17 cellular contexts compared by ENCODE assay signal in genomic region chr2:118969734-118970395, GRCh38. TPM values are rescaled to one million over a fixed set of nuclear protein-coding genes. Genes with fewer than 3 reads are reported as not detected.
DNase-seq lines count a peak whose midpoint lies in the region; ATAC-seq and TF ChIP-seq lines count a peak whose summit lies in the region.
"Had no signal": no experiment of that assay in that cellular context is flagged by ENCODE, and none has a peak within 500 bp of the region (broad histone marks: within the 10 kb centered on the region; RNA-seq: fewer than 3 reads in every experiment).

No MANE protein-coding gene starts in this region.

- H3K4me1 Mint-ChIP-seq in glutamatergic neuron (ENCODE audit: low read depth, unreplicated experiment), result no peaks in the 10 kb centered on the region
- no peaks in the 10 kb centered on the region for H3K4me1 Mint-ChIP-seq in activated naive CD8-positive, alpha-beta T cell treated with anti-CD3 and anti-CD28 coated beads for 36 hours

- peak overlapping the region in 7 of 11 experiments; percentile 45 to 95 (median 74); a peak in 14 of 22 replicates for H3K4me2 ChIP-seq in BLaER1 treated with 17β-estradiol and CSF1 and Interleukin-3, amounts not matched to agents 10 nM and 100 nM
- H3K4me2 ChIP-seq in PC-9, result peak overlapping the region; percentile 64
- H3K4me2 ChIP-seq in trophoblast cell (ENCODE audit: low read length), result no peak overlapping the region

- H3K79me2 ChIP-seq in PC-9 (ENCODE audit: low read depth) (no peaks in the 10 kb centered on the region), trophoblast cell (ENCODE audit: control insufficient read depth, insufficient read depth, low read length, poor library complexity) (no peaks in the 10 kb centered on the region)

- BruUV-seq in PC-9 (replicated peaks; lab: Mats Ljungman, UMichigan), result no TSS peak

- H4K20me1 ChIP-seq in BLaER1 treated with 17β-estradiol and CSF1 and Interleukin-3, amounts not matched to agents 10 nM and 100 nM, result peaks cover 0 to 38% (median 0%) of the 10 kb centered on the region in 11 experiments; a peak in 3 of 22 replicates
- no peaks in the 10 kb centered on the region for H4K20me1 ChIP-seq in PC-9 (ENCODE audit: insufficient read depth)

- no peak overlapping the region for H3K27ac Mint-ChIP-seq in glutamatergic neuron (ENCODE audit: unreplicated experiment)
- H3K27ac Mint-ChIP-seq in activated naive CD8-positive, alpha-beta T cell treated with anti-CD3 and anti-CD28 coated beads for 36 hours, result no peak overlapping the region

- CTCF ChIA-PET in PC-9 (lab: Charles Lee), result no interaction called here

- H2AFZ ChIP-seq in PC-9, result no peak overlapping the region
- no peak overlapping the region for H2AFZ ChIP-seq in trophoblast cell (ENCODE audit: insufficient read depth, low read length, poor library complexity)

- intact Hi-C loops in PC-9 (cut with micrococcal nuclease; ENCODE audit: unreplicated experiment), result no loop called here

- no peaks in the 10 kb centered on the region for H3K36me3 Mint-ChIP-seq in glutamatergic neuron (ENCODE audit: unreplicated experiment)
- no peaks in the 10 kb centered on the region for H3K36me3 Mint-ChIP-seq in activated naive CD8-positive, alpha-beta T cell treated with anti-CD3 and anti-CD28 coated beads for 36 hours

- no peak overlapping the region for H3K18ac ChIP-seq in trophoblast cell (ENCODE audit: low read length)

- POLR2A ChIA-PET in PC-9 (lab: Charles Lee; ENCODE audit: unreplicated experiment), result no interaction called here

- no peak for TF ChIP-seq CTCF in PC-9 (conservative IDR thresholded peaks at IDR 0.05)
- no peak for TF ChIP-seq CTCF in foreskin keratinocyte (conservative IDR thresholded peaks at IDR 0.05)
- no peak for TF ChIP-seq CTCF in glutamatergic neuron (IDR thresholded peaks at IDR 0.05; ENCODE audit: partially characterized antibody, unreplicated experiment)

- H3K14ac ChIP-seq in trophoblast cell (ENCODE audit: low read length), result no peak overlapping the region

- H4K12ac ChIP-seq in trophoblast cell (ENCODE audit: low read depth, low read length), result no peak overlapping the region

- H4K8ac ChIP-seq in trophoblast cell (ENCODE audit: low read depth, low read length), result no peak overlapping the region

- WGBS in trophoblast cell (ENCODE audit: extremely low coverage, insufficient coverage, insufficient read length), result no CpG with 5 or more reads among the region's 16 CpGs

- peak overlapping the region in 5 of 11 experiments; percentile 57 to 74 (median 69); a peak in 9 of 22 replicates for H3K27ac ChIP-seq in BLaER1 treated with 17β-estradiol and CSF1 and Interleukin-3, amounts not matched to agents 10 nM and 100 nM
- H3K27ac ChIP-seq in PC-9, result peak overlapping the region; percentile 84
- peak overlapping the region; percentile 74 for H3K27ac ChIP-seq in foreskin keratinocyte
- no peak overlapping the region for H3K27ac ChIP-seq in trophoblast cell (ENCODE audit: low read depth, low read length)

- no peak overlapping the region for H3K4ac ChIP-seq in trophoblast cell (ENCODE audit: low read depth, low read length)

- no peak for ATAC-seq in foreskin keratinocyte
- ATAC-seq in stimulated activated naive CD8-positive, alpha-beta T cell treated with anti-CD3 and anti-CD28 coated beads, Interleukin-15, Interleukin-2, amounts not matched to agents 100 U/mL and 50 U/mL, for 24 hours, result no peak
- ATAC-seq: Panc1 had no signal

- H2AK5ac ChIP-seq in trophoblast cell (ENCODE audit: low read length), result no peak overlapping the region

- H3K4me1 ChIP-seq in BLaER1 treated with 17β-estradiol and CSF1 and Interleukin-3, amounts not matched to agents 10 nM and 100 nM, result peaks cover 17 to 100% (median 34%) of the 10 kb centered on the region in 10 experiments; a peak in 19 of 20 replicates
- H3K4me1 ChIP-seq in PC-9 (replicated peaks; ENCODE audit: insufficient read depth) (peaks cover 55% of the 10 kb centered on the region), foreskin keratinocyte (peaks cover 41% of the 10 kb centered on the region), trophoblast cell (ENCODE audit: control insufficient read depth in 1 of 2, insufficient read depth in 2 of 2, low read length in 2 of 2) (peaks cover 10% of the 10 kb centered on the region in 2 experiments)
- H3K4me1 ChIP-seq: BE2C had no signal

- H3K27me3 Mint-ChIP-seq in glutamatergic neuron (ENCODE audit: unreplicated experiment), result no peaks in the 10 kb centered on the region
- H3K27me3 Mint-ChIP-seq in activated naive CD8-positive, alpha-beta T cell treated with anti-CD3 and anti-CD28 coated beads for 36 hours, result peaks cover 24% of the 10 kb centered on the region

- H3K23ac ChIP-seq in trophoblast cell (ENCODE audit: low read length), result no peak overlapping the region

- no peak overlapping the region for H4K91ac ChIP-seq in trophoblast cell (ENCODE audit: low read depth, low read length)

- H2BK12ac ChIP-seq in trophoblast cell (ENCODE audit: low read length), result no peak overlapping the region

- DNase-seq in PC-9 (peak in 1 of 2 experiments; percentile 63), foreskin keratinocyte (peak in 1 of 2 donors; percentile 49), trophoblast cell (peak; percentile 76 to 87), glutamatergic neuron (no peak)
- DNase-seq in stimulated activated naive CD8-positive, alpha-beta T cell treated with anti-CD3 and anti-CD28 coated beads, Interleukin-15, Interleukin-2, amounts not matched to agents 100 U/mL and 50 U/mL, for 24 hours, result no peak
- DNase-seq in activated naive CD8-positive, alpha-beta T cell treated with anti-CD3 and anti-CD28 coated beads for 36 hours, result no peak
- DNase-seq: BE2C, DMS 273 treated with DMSO at 0.1 percent for 48 hours, Karpas-422, NCI-H187 treated with DMSO at 0.1 percent for 48 hours, NCI-H446 treated with DMSO at 0.1 percent for 48 hours, NCI-H748 treated with DMSO at 0.1 percent for 48 hours, SHP77 had no signal

- H3K36me3 ChIP-seq in BLaER1 treated with 17β-estradiol and CSF1 and Interleukin-3, amounts not matched to agents 10 nM and 100 nM, result peaks cover 0 to 94% (median 0%) of the 10 kb centered on the region in 11 experiments; a peak in 5 of 22 replicates
- H3K36me3 ChIP-seq in PC-9 (ENCODE audit: low read depth) (no peaks in the 10 kb centered on the region), trophoblast cell (ENCODE audit: control insufficient read depth in 1 of 2, insufficient read depth in 2 of 2, low read length in 2 of 2) (no peaks in the 10 kb centered on the region)
- H3K36me3 ChIP-seq: BE2C had no signal

- no peaks in the 10 kb centered on the region for H3K79me1 ChIP-seq in trophoblast cell (ENCODE audit: low read length)

- no peaks in the 10 kb centered on the region for H3K9me2 ChIP-seq in PC-9 (ENCODE audit: insufficient read depth)

- H3F3A ChIP-seq in PC-9 (ENCODE audit: insufficient read depth, low read depth), result peaks cover 12% of the 10 kb centered on the region; the same call in 1 of the 2 replicates

- H3K27me3 ChIP-seq in BLaER1 treated with 17β-estradiol and CSF1 and Interleukin-3, amounts not matched to agents 10 nM and 100 nM, result no peaks in the 10 kb centered on the region
- no peaks in the 10 kb centered on the region for H3K27me3 ChIP-seq in PC-9 (ENCODE audit: insufficient read depth, low read depth)
- H3K27me3 ChIP-seq in foreskin keratinocyte, result no peaks in the 10 kb centered on the region
- H3K27me3 ChIP-seq in trophoblast cell (ENCODE audit: insufficient read depth, low read length), result no peaks in the 10 kb centered on the region
- H3K27me3 ChIP-seq: BE2C had no signal

- H3K4me3 Mint-ChIP-seq in glutamatergic neuron (ENCODE audit: unreplicated experiment), result no peak overlapping the region
- H3K4me3 Mint-ChIP-seq in activated naive CD8-positive, alpha-beta T cell treated with anti-CD3 and anti-CD28 coated beads for 36 hours, result no peak overlapping the region

- H3K9me3 ChIP-seq in BLaER1 treated with 17β-estradiol and CSF1 and Interleukin-3, amounts not matched to agents 10 nM and 100 nM (replicated peaks in 1 of 11), result no peaks in the 10 kb centered on the region
- no peaks in the 10 kb centered on the region for H3K9me3 ChIP-seq in PC-9 (ENCODE audit: insufficient read depth, low read depth)
- peaks cover 4% of the 10 kb centered on the region for H3K9me3 ChIP-seq in trophoblast cell (ENCODE audit: insufficient read depth, low read depth, low read length)
- H3K9me3 ChIP-seq: BE2C had no signal

- no peak overlapping the region for H2BK5ac ChIP-seq in trophoblast cell (ENCODE audit: low read depth, low read length, poor library complexity)

- no peaks in the 10 kb centered on the region for H3K9me3 Mint-ChIP-seq in glutamatergic neuron (ENCODE audit: unreplicated experiment)
- no peaks in the 10 kb centered on the region for H3K9me3 Mint-ChIP-seq in activated naive CD8-positive, alpha-beta T cell treated with anti-CD3 and anti-CD28 coated beads for 36 hours

- no peak overlapping the region for H2BK120ac ChIP-seq in trophoblast cell (ENCODE audit: insufficient read depth, low read length, poor library complexity)

- peak overlapping the region in 1 of 10 experiments; percentile 6; a peak in 1 of 20 replicates for H3K4me3 ChIP-seq in BLaER1 treated with 17β-estradiol and CSF1 and Interleukin-3, amounts not matched to agents 10 nM and 100 nM
- H3K4me3 ChIP-seq in PC-9 (no peak overlapping the region), trophoblast cell (ENCODE audit: low read depth, low read length) (no peak overlapping the region)

- peak overlapping the region in 2 of 11 experiments; percentile 12 to 63; a peak in 2 of 22 replicates for H3K9ac ChIP-seq in BLaER1 treated with 17β-estradiol and CSF1 and Interleukin-3, amounts not matched to agents 10 nM and 100 nM
- H3K9ac ChIP-seq in trophoblast cell (ENCODE audit: low read length), result no peak overlapping the region

RNA-seq across cellular contexts. Expression of gene MARCO, which starts 27.9 kb away (rescaled TPM):
- not detected in 2 replicates for total RNA-seq in PC-9 (2021)
- 0.11 and 0.14 TPM in 2 replicates for total RNA-seq in foreskin keratinocyte
- polyA plus RNA-seq in foreskin keratinocyte, result 0.11 and 0.22 TPM in 2 replicates
- polyA plus RNA-seq in trophoblast cell (2013), result 0.07 and 0.08 TPM in 2 replicates
- total RNA-seq in glutamatergic neuron (ENCODE audit: unreplicated experiment), result not detected
- total RNA-seq in activated naive CD8-positive, alpha-beta T cell treated with anti-CD3 and anti-CD28 coated beads for 36 hours, result not detected
- total RNA-seq: A673, H4 had no signal

Comparison
In these comparisons a context has a peak if more than half of its experiments do, and no peak if none do; other contexts are left out.
1. DNase-seq: peak in trophoblast cell (2 of 2); none in stimulated activated naive CD8-positive, alpha-beta T cell treated with anti-CD3 and anti-CD28 coated beads, Interleukin-15, Interleukin-2, amounts not matched to agents 100 U/mL and 50 U/mL, for 24 hours (single experiment), glutamatergic neuron (single experiment) and activated naive CD8-positive, alpha-beta T cell treated with anti-CD3 and anti-CD28 coated beads for 36 hours (single experiment).